8 cellular contexts compared by ENCODE assay signal in the genomic region with DNA sequence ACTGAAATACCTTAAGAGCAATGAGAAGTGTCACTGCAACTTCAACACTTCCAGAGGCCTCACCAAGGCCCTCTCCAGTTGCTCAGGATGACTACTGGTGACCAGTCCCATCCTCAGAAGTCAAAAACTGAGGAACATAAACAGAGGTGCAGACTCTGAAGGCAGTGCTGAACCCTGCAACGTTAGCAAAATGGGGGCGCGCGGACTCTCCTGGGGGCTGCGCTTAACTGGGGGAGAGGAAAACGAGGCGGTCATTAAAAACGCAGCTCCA. TPM values are rescaled to one million over a fixed set of nuclear protein-coding genes. Genes with fewer than 3 reads are reported as not detected.
DNase-seq lines count a peak whose midpoint lies in the region; ATAC-seq, FAIRE-seq and TF ChIP-seq lines count a peak whose summit lies in the region.

No MANE protein-coding gene starts in this region.

- no peak for ATAC-seq in activated naive CD8-positive, alpha-beta T cell treated with anti-CD3 and anti-CD28 coated beads, Interleukin-2, amount 10 ng/mL, durations not matched to agents 7 days and 5 days (ENCODE audit: low read depth)
- ATAC-seq in HepG2 = no peak

- no peaks in the 10 kb centered on the region; a peak in 1 of 5 replicates for H3K27me3 ChIP-seq in HepG2 (ENCODE audit: control insufficient read depth in 1 of 2, insufficient read depth in 2 of 2, low read length in 2 of 2)
- H3K27me3 ChIP-seq in testis = no peaks in the 10 kb centered on the region

- DNase-seq in activated CD4-positive, alpha-beta T cell treated with anti-CD3 and anti-CD28 coated beads, Interleukin-2, amount 10 ng/mL, durations not matched to agents 7 days and 5 days = no peak
- DNase-seq in activated CD4-positive, alpha-beta T cell treated with anti-CD3 and anti-CD28 coated beads, Interleukin-2, amount 50 U/mL, for 48 hours = no peak
- no peak for DNase-seq in activated naive CD8-positive, alpha-beta T cell treated with anti-CD3 and anti-CD28 coated beads, Interleukin-2, amount 10 ng/mL, durations not matched to agents 7 days and 5 days
- DNase-seq in HepG2 (ENCODE audit: low spot score) (no peak), testis (no peak), putamen (ENCODE audit: low spot score) (no peak), HuH-7.5 (ENCODE audit: low spot score) (no peak)
- no peak for DNase-seq in activated CD4-positive, CD25-positive, alpha-beta regulatory T cell treated with anti-CD3 and anti-CD28 coated beads, Interleukin-2, amount 50 U/mL, for 72 hours

- H3K36me3 ChIP-seq in HepG2 (replicated peaks in 1 of 2; ENCODE audit: control insufficient read depth in 1 of 2, insufficient read depth in 2 of 2, low read length in 2 of 2) (peaks cover 9 to 25% of the 10 kb centered on the region in 2 experiments; a peak in 4 of 5 replicates), testis (ENCODE audit: low read depth, missing control alignments) (no peaks in the 10 kb centered on the region)

- H2AFZ ChIP-seq in HepG2 (ENCODE audit: low read length) = no peak overlapping the region

- peak overlapping the region; percentile 90 for H3K4me2 ChIP-seq in HepG2 (ENCODE audit: low read depth, low read length)

- no peaks in the 10 kb centered on the region for H3K27me3 Mint-ChIP-seq in activated CD4-positive, alpha-beta T cell treated with anti-CD3 and anti-CD28 coated beads, Interleukin-2, amount 10 ng/mL, durations not matched to agents 7 days and 5 days
- H3K27me3 Mint-ChIP-seq in activated naive CD8-positive, alpha-beta T cell treated with anti-CD3 and anti-CD28 coated beads, Interleukin-2, amount 10 ng/mL, durations not matched to agents 7 days and 5 days = no peaks in the 10 kb centered on the region

- POLR2A ChIA-PET in activated CD4-positive, alpha-beta T cell treated with anti-CD3 and anti-CD28 coated beads, Interleukin-2, amount 10 ng/mL, durations not matched to agents 7 days and 5 days (lab: Charles Lee) = interaction anchor here (0.6 kb wide), 1 partner anchor 270 kb away, joined by 3 read pairs; no protein-coding TSS in a partner anchor
- POLR2A ChIA-PET in activated naive CD8-positive, alpha-beta T cell treated with anti-CD3 and anti-CD28 coated beads, Interleukin-2, amount 10 ng/mL, durations not matched to agents 7 days and 5 days (lab: Charles Lee) = interaction anchor here (0.7 to 2.3 kb wide), 8 partner anchors 238 to 598 kb away, joined by 3 to 20 read pairs (median 4); partner anchors contain the start of genes LSG1 and PPP1R2
- POLR2A ChIA-PET in HepG2 (lab: Yijun Ruan, JAX) = interaction anchor here (1.0 to 3.5 kb wide), 11 partner anchors 9 to 597 kb away, joined by 3 to 22 read pairs (median 6); partner anchors contain the start of genes ACAP2, FAM43A, LSG1 and PPP1R2

- CTCF ChIA-PET in activated CD4-positive, alpha-beta T cell treated with anti-CD3 and anti-CD28 coated beads, Interleukin-2, amount 10 ng/mL, durations not matched to agents 7 days and 5 days (lab: Charles Lee) = interaction anchor here (0.5 to 6.9 kb wide), 31 partner anchors 8 to 634 kb away, joined by 3 to 68 read pairs (median 6); partner anchors contain the start of genes LSG1 and PPP1R2
- CTCF ChIA-PET in HepG2 (lab: Yijun Ruan, JAX; ENCODE audit: low intra/inter-chr PET ratio, low total read pairs) = interaction anchor here (3.0 kb wide), 1 partner anchor 252 kb away, joined by 55 read pairs; no protein-coding TSS in a partner anchor

- H4K20me1 ChIP-seq in HepG2 (ENCODE audit: insufficient read depth, low read length) = no peaks in the 10 kb centered on the region

- peak overlapping the region; percentile 73 for H3K27ac Mint-ChIP-seq in activated CD4-positive, alpha-beta T cell treated with anti-CD3 and anti-CD28 coated beads, Interleukin-2, amount 10 ng/mL, durations not matched to agents 7 days and 5 days
- peak overlapping the region; percentile 77 for H3K27ac Mint-ChIP-seq in activated naive CD8-positive, alpha-beta T cell treated with anti-CD3 and anti-CD28 coated beads, Interleukin-2, amount 10 ng/mL, durations not matched to agents 7 days and 5 days

- 0% methylated on average over 3 of the region's 8 CpGs for WGBS in HepG2 (ENCODE audit: low lambda C conversion rate)
- WGBS in testis, 2 donors = 0% methylated on average over 7 to 8 of the region's 8 CpGs

- peaks cover 22% of the 10 kb centered on the region for H3K4me1 Mint-ChIP-seq in activated CD4-positive, alpha-beta T cell treated with anti-CD3 and anti-CD28 coated beads, Interleukin-2, amount 10 ng/mL, durations not matched to agents 7 days and 5 days
- H3K4me1 Mint-ChIP-seq in activated naive CD8-positive, alpha-beta T cell treated with anti-CD3 and anti-CD28 coated beads, Interleukin-2, amount 10 ng/mL, durations not matched to agents 7 days and 5 days = peaks cover 20% of the 10 kb centered on the region

- H3K4me3 ChIP-seq in HepG2 (replicated peaks in 1 of 3; ENCODE audit: insufficient read depth in 1 of 3, low read depth in 2 of 3, low read length in 3 of 3) (peak overlapping the region; percentile 89 to 92 (median 91)), testis (peak overlapping the region; percentile 81 to 82)

- TF ChIP-seq CTCF in HepG2 (CRISPR knock-in tag; IDR thresholded peaks at IDR 0.05) = no peak
- no peak for TF ChIP-seq CTCF in testis (IDR thresholded peaks at IDR 0.05)

- TF ChIP-seq EP300 in HepG2 (IDR thresholded peaks at IDR 0.05; ENCODE audit: low read depth in 2 of 2, low read length in 2 of 2) (no peak), HepG2 (CRISPR knock-in tag; IDR thresholded peaks at IDR 0.05; ENCODE audit: borderline replicate concordance) (no peak)

- TF ChIP-seq POLR2A in HepG2 (IDR thresholded peaks at IDR 0.05; ENCODE audit: insufficient read depth in 1 of 2, low read depth in 2 of 2, low read length in 2 of 2) (no peak), testis (IDR thresholded peaks at IDR 0.05) (no peak)

- BruUV-seq in HepG2 (replicated peaks; lab: Mats Ljungman, UMichigan) = no TSS peak

- TF ChIP-seq RAD21 in HepG2 (CRISPR knock-in tag; IDR thresholded peaks at IDR 0.05) = no peak

- intact Hi-C loops in HepG2 (cut with micrococcal nuclease; ENCODE audit: unreplicated experiment) = loop anchor here (5.0 kb wide), 1 partner anchor 272 kb away; the partner anchor contains the start of gene PPP1R2
- intact Hi-C loops in testis (cut with DNase I; ENCODE audit: low total_unique reads) = loop anchor here (5.0 kb wide), 1 partner anchor 252 kb away; no protein-coding TSS in a partner anchor

- peak overlapping the region; percentile 79 for H3K4me3 Mint-ChIP-seq in activated CD4-positive, alpha-beta T cell treated with anti-CD3 and anti-CD28 coated beads, Interleukin-2, amount 10 ng/mL, durations not matched to agents 7 days and 5 days
- peak overlapping the region; percentile 90 for H3K4me3 Mint-ChIP-seq in activated naive CD8-positive, alpha-beta T cell treated with anti-CD3 and anti-CD28 coated beads, Interleukin-2, amount 10 ng/mL, durations not matched to agents 7 days and 5 days

- H3K27ac ChIP-seq in HepG2 (ENCODE audit: extremely low read length, insufficient read depth, low read length) (no peak overlapping the region), testis (no peak overlapping the region)

- H3K9me3 ChIP-seq in HepG2 (ENCODE audit: low read length) (no peaks in the 10 kb centered on the region), testis (no peaks in the 10 kb centered on the region)

- in situ Hi-C loops in HepG2 (cut with HindIII; ENCODE audit: extremely low pct_ligation_motif_present, low pct_unique_long_range_greater_than_20kb) = loop anchor here (5.0 kb wide), 1 partner anchor 267 kb away; no protein-coding TSS in a partner anchor

- H3K36me3 Mint-ChIP-seq in activated CD4-positive, alpha-beta T cell treated with anti-CD3 and anti-CD28 coated beads, Interleukin-2, amount 10 ng/mL, durations not matched to agents 7 days and 5 days (ENCODE audit: low read depth) = peaks cover 3% of the 10 kb centered on the region
- peaks cover 2% of the 10 kb centered on the region for H3K36me3 Mint-ChIP-seq in activated naive CD8-positive, alpha-beta T cell treated with anti-CD3 and anti-CD28 coated beads, Interleukin-2, amount 10 ng/mL, durations not matched to agents 7 days and 5 days

- no peak for FAIRE-seq in HepG2 (lab: Jason Lieb, UNC)

- H3K9ac ChIP-seq in HepG2 (ENCODE audit: insufficient read depth, low read depth, low read length) = peak overlapping the region; percentile 82

- no peaks in the 10 kb centered on the region for H3K9me3 Mint-ChIP-seq in activated CD4-positive, alpha-beta T cell treated with anti-CD3 and anti-CD28 coated beads, Interleukin-2, amount 10 ng/mL, durations not matched to agents 7 days and 5 days
- no peaks in the 10 kb centered on the region for H3K9me3 Mint-ChIP-seq in activated naive CD8-positive, alpha-beta T cell treated with anti-CD3 and anti-CD28 coated beads, Interleukin-2, amount 10 ng/mL, durations not matched to agents 7 days and 5 days

- H3K79me2 ChIP-seq in HepG2 (ENCODE audit: insufficient read depth, low read length) = peaks cover 40% of the 10 kb centered on the region

- peaks cover 59% of the 10 kb centered on the region for H3K4me1 ChIP-seq in HepG2 (ENCODE audit: insufficient read depth, low read length)
- H3K4me1 ChIP-seq in testis = peaks cover 20% of the 10 kb centered on the region

RNA-seq across cellular contexts. Expression of gene XXYLT1, which starts 0.9 kb away (rescaled TPM):
- 1 to 10 TPM; 7.7 to 7.8 TPM for total RNA-seq in activated CD4-positive, alpha-beta T cell treated with anti-CD3 and anti-CD28 coated beads, Interleukin-2, amount 10 ng/mL, durations not matched to agents 7 days and 5 days
- 1 to 10 TPM; 6.8 to 8.3 TPM for total RNA-seq in activated naive CD8-positive, alpha-beta T cell treated with anti-CD3 and anti-CD28 coated beads, Interleukin-2, amount 10 ng/mL, durations not matched to agents 7 days and 5 days
- total RNA-seq in HepG2 (2016; rRNA removed; fragmentation: Illumina TruSeq; extraction: Trizol) = 10.8 and 19.0 TPM in 2 replicates
- total RNA-seq in HepG2 (2016; cell fraction: cytosol; rRNA removed; fragmentation: Illumina TruSeq; extraction: Trizol; ENCODE audit: low read depth) = 4.3 and 4.5 TPM in 2 replicates
- 10.4 and 20.3 TPM in 2 replicates for total RNA-seq in HepG2 (2016; cell fraction: insoluble cytoplasmic fraction; rRNA removed; fragmentation: Illumina TruSeq; extraction: Trizol)
- 12.8 and 12.9 TPM in 2 replicates for total RNA-seq in HepG2 (2016; cell fraction: membrane; rRNA removed; fragmentation: Illumina TruSeq; extraction: Trizol)
- 16.1 and 20.9 TPM in 2 replicates for total RNA-seq in HepG2 (2016; cell fraction: nucleus; rRNA removed; fragmentation: Illumina TruSeq; extraction: Trizol)
- 17.3 and 17.7 TPM in 2 replicates for polyA plus RNA-seq in HepG2 (2011; rRNA removed)
- 15.9 and 19.5 TPM in 2 replicates for polyA plus RNA-seq in HepG2 (2011; cell fraction: cytosol; rRNA removed)
- 18.3 and 18.9 TPM in 2 replicates for polyA plus RNA-seq in HepG2 (2011; cell fraction: nucleus; rRNA removed)
- polyA plus RNA-seq in HepG2 (2012) = 10.5 and 13.0 TPM in 2 replicates
- 4.4 and 5.4 TPM in 2 replicates for polyA plus RNA-seq in HepG2 (2016; cell fraction: cytosol; fragmentation: Illumina TruSeq; extraction: Trizol; ENCODE audit: low read depth)
- 14.3 TPM in 2 replicates for polyA plus RNA-seq in HepG2 (2016; cell fraction: insoluble cytoplasmic fraction; fragmentation: Illumina TruSeq; extraction: Trizol; ENCODE audit: low read depth)
- 11.9 and 12.4 TPM in 2 replicates for polyA plus RNA-seq in HepG2 (2016; cell fraction: membrane; fragmentation: Illumina TruSeq; extraction: Trizol; ENCODE audit: low read depth)
- polyA plus RNA-seq in HepG2 (2016; cell fraction: nucleus; fragmentation: Illumina TruSeq; extraction: Trizol; ENCODE audit: insufficient read depth, low read depth) = 33.9 and 35.1 TPM in 2 replicates
- polyA minus RNA-seq in HepG2 (2011; rRNA and poly(A)+ RNA removed; ENCODE audit: low replicate concordance) = 33.1 and 37.8 TPM in 2 replicates
- polyA minus RNA-seq in HepG2 (2011; cell fraction: cytosol; rRNA and poly(A)+ RNA removed) = 15.1 and 17.0 TPM in 2 replicates
- 11.8 and 13.2 TPM in 2 replicates for polyA minus RNA-seq in HepG2 (2011; cell fraction: nucleus; rRNA and poly(A)+ RNA removed)
- total RNA-seq in testis = 10 to 100 TPM; 11.1 to 12.5 TPM
- 7.2 TPM for polyA plus RNA-seq in testis (ENCODE audit: insufficient read depth, low read depth, low replicate concordance)
